In the genomic region with DNA sequence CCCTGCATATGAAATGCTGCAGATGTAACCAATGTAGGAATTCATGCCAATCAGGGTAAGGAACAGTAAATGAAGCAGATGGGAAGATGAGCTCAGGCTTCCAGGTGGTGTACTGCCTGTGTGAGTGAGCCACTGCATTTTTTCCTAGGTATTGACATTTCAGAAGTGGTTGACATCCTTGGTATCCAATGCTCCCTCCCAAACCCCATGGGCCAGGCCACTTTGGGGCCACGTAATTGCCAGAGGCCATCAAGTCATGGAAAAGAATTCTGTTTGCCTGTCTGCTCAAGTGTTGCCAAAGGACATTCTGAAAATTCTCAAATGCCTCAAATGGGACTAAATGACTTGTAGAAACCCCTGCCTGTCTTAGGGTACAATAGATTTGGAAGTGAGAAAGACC, we compare ENCODE assay signal across 13 cellular contexts.
"Had no signal": no experiment of that assay in that cellular context is flagged by ENCODE, and none has a peak within 500 bp of the region (broad histone marks: within the 10 kb centered on the region; RNA-seq: fewer than 3 reads in every experiment).

No MANE protein-coding gene starts in this region.

- H3K27ac ChIP-seq: breast epithelium, esophagus squamous epithelium, left lung, skin epidermis, thyroid gland, vagina had no signal

- H3K27me3 ChIP-seq: breast epithelium, thyroid gland, vagina had no signal

- H3K4me3 Mint-ChIP-seq: activated naive CD8-positive, alpha-beta T cell had no signal

- ATAC-seq: left lung had no signal

- H3K27me3 Mint-ChIP-seq: activated naive CD8-positive, alpha-beta T cell had no signal

- H3K36me3 ChIP-seq: breast epithelium, esophagus squamous epithelium, left lung, thyroid gland, vagina had no signal

- H3K36me3 Mint-ChIP-seq: activated naive CD8-positive, alpha-beta T cell had no signal

- H3K4me3 ChIP-seq: breast epithelium, esophagus squamous epithelium, left lung, skin epidermis, thyroid gland, vagina had no signal

- H3K9me3 ChIP-seq: breast epithelium, esophagus squamous epithelium, left lung, thyroid gland, vagina had no signal

- H3K4me1 ChIP-seq: breast epithelium, left lung, thyroid gland had no signal

- DNase-seq: activated CD8-positive, alpha-beta memory T cell treated with anti-CD3 and anti-CD28 coated beads, Interleukin-2, amount 50 U/mL, for 48 hours; activated effector memory CD4-positive, alpha-beta T cell treated with Interleukin-2 at 50 U/mL for 16 hours; aorta; esophagus squamous epithelium; foreskin fibroblast; head of caudate nucleus; left lung; stimulated activated CD4-positive, alpha-beta T cell treated with anti-CD3 and anti-CD28 coated beads, Interleukin-4, amount 100 ng/mL, for 4 hours; thyroid gland had no signal
